ENCODE assay signal across 14 cellular contexts in the genomic region with DNA sequence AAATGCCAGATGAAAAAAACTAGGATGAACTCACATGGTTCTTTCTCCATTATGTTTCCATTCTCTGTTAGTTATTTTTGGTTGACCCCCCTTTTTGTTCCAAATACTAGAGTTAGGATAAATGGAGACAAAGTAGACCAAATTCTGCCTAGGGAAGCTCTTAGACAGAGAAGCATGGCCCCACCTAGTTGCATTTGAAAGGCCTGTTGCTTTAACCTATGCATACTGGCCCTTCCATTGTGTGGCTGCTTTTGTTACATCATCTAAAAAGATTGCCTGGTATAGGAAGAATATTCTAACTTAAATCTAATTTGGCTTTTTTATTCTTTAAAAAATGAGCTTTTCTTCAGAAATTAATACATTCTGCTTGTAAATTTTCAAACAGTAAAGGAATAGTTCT.
A peak's percentile ranks its signal among the peaks of the same experiment; 100 is the strongest.
DNase-seq lines count a peak whose midpoint lies in the region; ATAC-seq and TF ChIP-seq lines count a peak whose summit lies in the region.
"Had no signal": no experiment of that assay in that cellular context is flagged by ENCODE, and none has a peak within 500 bp of the region (broad histone marks: within the 10 kb centered on the region; RNA-seq: fewer than 3 reads in every experiment).

No MANE protein-coding gene starts in this region.

- intact Hi-C loops in left colon (cut with DNase I, micrococcal nuclease) = no loop called here

- H3K9me3 Mint-ChIP-seq in stimulated activated memory B cell treated with anti-CD40 and anti-IgM and Interleukin-4, amounts not matched to agents 10 μg/mL and 1 μg/mL and 100 μg/mL, for 72 hours = peaks cover 3% of the 10 kb centered on the region
- H3K9me3 Mint-ChIP-seq: H9 had no signal

- DNase-seq in NT2/D1 (ENCODE audit: low read depth, low spot score) (peak; percentile 44), fibroblast of the aortic adventitia (ENCODE audit: low read depth) (peak; percentile 48), medulla oblongata (ENCODE audit: extremely low spot score) (peak; percentile 56), left colon (no peak), GM20000 (ENCODE audit: low spot score) (no peak), epidermal melanocyte (ENCODE audit: insufficient read length, low spot score) (no peak)
- DNase-seq: Calu3; CD8-positive, alpha-beta T cell; DMS79 treated with DMSO at 0.1 percent for 48 hours; H9 had no signal

- H3K27me3 ChIP-seq in NT2/D1 (ENCODE audit: insufficient read depth, insufficient read length) = no peaks in the 10 kb centered on the region
- H3K27me3 ChIP-seq: BLaER1 treated with 17β-estradiol and CSF1 and Interleukin-3, amounts not matched to agents 10 nM and 100 nM had no signal

- no peak for TF ChIP-seq CTCF in fibroblast of the aortic adventitia (IDR thresholded peaks at IDR 0.05; ENCODE audit: insufficient read depth, low read length)
- TF ChIP-seq CTCF in GM20000 (IDR thresholded peaks at IDR 0.05; ENCODE audit: extremely low read depth, missing control alignments) = no peak

- no peak for ATAC-seq in left colon
- no peak for ATAC-seq in stimulated activated memory B cell treated with anti-CD40 and anti-IgM and Interleukin-4, amounts not matched to agents 10 μg/mL and 1 μg/mL and 100 μg/mL, for 72 hours
- ATAC-seq: CD8-positive, alpha-beta T cell; GM12878 had no signal

- no peaks in the 10 kb centered on the region for H3K27me3 Mint-ChIP-seq in stimulated activated memory B cell treated with anti-CD40 and anti-IgM and Interleukin-4, amounts not matched to agents 10 μg/mL and 1 μg/mL and 100 μg/mL, for 72 hours
- H3K27me3 Mint-ChIP-seq: B cell had no signal

- H3K4me1 Mint-ChIP-seq in stimulated activated memory B cell treated with anti-CD40 and anti-IgM and Interleukin-4, amounts not matched to agents 10 μg/mL and 1 μg/mL and 100 μg/mL, for 72 hours = no peaks in the 10 kb centered on the region
- H3K4me1 Mint-ChIP-seq: B cell had no signal

- H3K9ac ChIP-seq in NT2/D1 (ENCODE audit: insufficient read length, low read depth) = no peak overlapping the region
- H3K9ac ChIP-seq: BLaER1 treated with 17β-estradiol and CSF1 and Interleukin-3, amounts not matched to agents 10 nM and 100 nM had no signal

- H3K4me3 Mint-ChIP-seq in stimulated activated memory B cell treated with anti-CD40 and anti-IgM and Interleukin-4, amounts not matched to agents 10 μg/mL and 1 μg/mL and 100 μg/mL, for 72 hours = no peak overlapping the region
- H3K4me3 Mint-ChIP-seq: B cell; CD8-positive, alpha-beta T cell; H9 had no signal

- H3K4me1 ChIP-seq in NT2/D1 (ENCODE audit: insufficient read depth, insufficient read length) = no peaks in the 10 kb centered on the region
- H3K4me1 ChIP-seq: BLaER1 treated with 17β-estradiol and CSF1 and Interleukin-3, amounts not matched to agents 10 nM and 100 nM had no signal

- no peak overlapping the region for H3K27ac Mint-ChIP-seq in stimulated activated memory B cell treated with anti-CD40 and anti-IgM and Interleukin-4, amounts not matched to agents 10 μg/mL and 1 μg/mL and 100 μg/mL, for 72 hours
- H3K27ac Mint-ChIP-seq: B cell; CD8-positive, alpha-beta T cell had no signal

- H3K4me3 ChIP-seq in NT2/D1 (ENCODE audit: insufficient read length, low read depth) = no peak overlapping the region
- no peak overlapping the region for H3K4me3 ChIP-seq in fibroblast of the aortic adventitia (ENCODE audit: low read depth, low read length)
- H3K4me3 ChIP-seq: BLaER1 treated with 17β-estradiol and CSF1 and Interleukin-3, amounts not matched to agents 10 nM and 100 nM; GM12878 had no signal

- H3K9me3 ChIP-seq in NT2/D1 (ENCODE audit: insufficient read depth, low read length) = no peaks in the 10 kb centered on the region
- H3K9me3 ChIP-seq: BLaER1 treated with 17β-estradiol and CSF1 and Interleukin-3, amounts not matched to agents 10 nM and 100 nM had no signal

- no peaks in the 10 kb centered on the region for H3K36me3 ChIP-seq in NT2/D1 (ENCODE audit: insufficient read depth, insufficient read length, low read length)
- H3K36me3 ChIP-seq: BLaER1 treated with 17β-estradiol and CSF1 and Interleukin-3, amounts not matched to agents 10 nM and 100 nM had no signal

- no peaks in the 10 kb centered on the region for H3K36me3 Mint-ChIP-seq in stimulated activated memory B cell treated with anti-CD40 and anti-IgM and Interleukin-4, amounts not matched to agents 10 μg/mL and 1 μg/mL and 100 μg/mL, for 72 hours
- H3K36me3 Mint-ChIP-seq: CD8-positive, alpha-beta T cell had no signal

Comparison
In these comparisons a context has a peak if more than half of its experiments do, and no peak if none do; other contexts are left out.
1. DNase-seq: peak in NT2/D1 (single experiment), fibroblast of the aortic adventitia (single experiment) and medulla oblongata (single experiment); none in left colon (0 of 2), GM20000 (single experiment) and epidermal melanocyte (single experiment).